In the genomic region with DNA sequence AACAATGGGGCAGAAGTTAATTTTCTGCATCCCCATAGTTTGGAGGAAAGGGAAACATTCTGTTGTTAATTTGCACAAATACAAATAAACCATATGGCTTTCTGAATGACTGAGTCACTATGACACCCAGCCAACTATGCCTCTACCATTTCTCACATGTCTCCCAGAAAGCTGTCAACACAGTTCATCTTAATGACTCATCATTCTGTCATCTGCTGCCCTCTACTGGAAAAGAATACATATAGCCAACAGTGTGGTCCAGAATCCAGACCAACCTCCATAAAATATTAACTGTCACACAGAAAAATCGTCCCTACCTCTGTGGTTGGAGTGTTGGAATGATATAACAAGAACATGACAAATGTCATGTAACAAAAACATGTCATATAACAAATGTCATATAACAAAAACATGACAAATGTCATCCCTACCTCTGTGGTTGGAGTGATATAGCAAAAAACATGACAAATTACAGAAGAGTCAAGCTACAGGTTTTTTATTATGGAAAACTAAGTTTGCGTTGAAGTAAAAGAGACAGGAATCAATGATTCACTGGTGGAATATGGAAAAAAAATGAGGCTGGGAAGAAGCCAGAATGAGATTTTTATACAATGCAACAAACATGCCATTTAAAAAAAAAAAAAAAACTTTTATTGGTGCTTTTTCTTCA, we compare ENCODE assay signal across 8 cellular contexts. TPM values are rescaled to one million over a fixed set of nuclear protein-coding genes. Genes with fewer than 3 reads are reported as not detected.
DNase-seq lines count a peak whose midpoint lies in the region; ATAC-seq and TF ChIP-seq lines count a peak whose summit lies in the region.

No MANE protein-coding gene starts in this region.

- DNase-seq in DMS53 (lab: John Stamatoyannopoulos, UW) (peak; percentile 90), GM19238 (ENCODE audit: insufficient read length, low spot score) (peak; percentile 44), NCI-H2081 (lab: John Stamatoyannopoulos, UW) (peak; percentile 79 to 88), T-helper 17 cell (no peak), fibroblast of lung (ENCODE audit: low read depth in 2 of 2) (peak; percentile 81 to 91), neural progenitor cell (ENCODE audit: low spot score) (peak; percentile 82)
- no peak for DNase-seq in stimulated activated naive CD4-positive, alpha-beta T cell treated with Interleukin-2 at 50 U/mL for 16 hours (lab: John Stamatoyannopoulos, UW)

- H2AFZ ChIP-seq in fibroblast of lung (ENCODE audit: low read length), result no peak overlapping the region
- no peak overlapping the region for H2AFZ ChIP-seq in neural progenitor cell (replicated peaks)

- H3K9me3 ChIP-seq in T-helper 17 cell (ENCODE audit: control insufficient read depth, low read length, poor library complexity, severe bottlenecking) (no peaks in the 10 kb centered on the region), fibroblast of lung (ENCODE audit: control insufficient read depth, insufficient read depth, low read depth, low read length) (no peaks in the 10 kb centered on the region), neural progenitor cell (ENCODE audit: low read depth) (no peaks in the 10 kb centered on the region)

- H3F3A ChIP-seq in neural progenitor cell (ENCODE audit: low read depth), result no peaks in the 10 kb centered on the region

- H3K4me2 ChIP-seq in fibroblast of lung (ENCODE audit: extremely low read depth, insufficient read depth, low read length), result no peak overlapping the region
- H3K4me2 ChIP-seq in neural progenitor cell, result no peak overlapping the region

- H3K36me3 Mint-ChIP-seq in T-helper 17 cell (ENCODE audit: low read depth), result no peaks in the 10 kb centered on the region
- no peaks in the 10 kb centered on the region for H3K36me3 Mint-ChIP-seq in neural progenitor cell

- H3K27ac ChIP-seq in fibroblast of lung (ENCODE audit: insufficient read depth, low read length) (no peak overlapping the region), neural progenitor cell (no peak overlapping the region)

- H4K20me1 ChIP-seq in fibroblast of lung (ENCODE audit: control insufficient read depth, extremely low read depth, insufficient read depth, low read length), result no peaks in the 10 kb centered on the region
- H4K20me1 ChIP-seq in neural progenitor cell (ENCODE audit: low read depth), result no peaks in the 10 kb centered on the region

- H3K27ac Mint-ChIP-seq in T-helper 17 cell (no peak overlapping the region), neural progenitor cell (no peak overlapping the region)

- H3K79me2 ChIP-seq in fibroblast of lung (ENCODE audit: control insufficient read depth, insufficient read depth, low read length) (no peaks in the 10 kb centered on the region), neural progenitor cell (ENCODE audit: low read depth) (no peaks in the 10 kb centered on the region)

- no peak overlapping the region for H3K4me3 ChIP-seq in fibroblast of lung (replicated peaks in 1 of 4; ENCODE audit: control extremely low read depth in 1 of 4, insufficient read depth in 1 of 4, low read depth in 3 of 4, low read length in 4 of 4)
- H3K4me3 ChIP-seq in neural progenitor cell, result no peak overlapping the region

- no peaks in the 10 kb centered on the region for H3K9me3 Mint-ChIP-seq in neural progenitor cell

- no peaks in the 10 kb centered on the region for H3K4me1 ChIP-seq in fibroblast of lung (ENCODE audit: control insufficient read depth, extremely low read depth, insufficient read depth, low read length)
- peaks cover 5% of the 10 kb centered on the region for H3K4me1 ChIP-seq in neural progenitor cell

- TF ChIP-seq CTCF in fibroblast of lung (conservative IDR thresholded peaks at IDR 0.05 in 1 of 2, IDR thresholded peaks at IDR 0.05 in 1 of 2; ENCODE audit: low read depth in 1 of 2, low read length in 2 of 2) (peak; percentile 63 to 68), neural progenitor cell (IDR thresholded peaks at IDR 0.05) (peak; percentile 80)

- H3K9ac ChIP-seq in fibroblast of lung (ENCODE audit: insufficient read depth, low read length), result no peak overlapping the region
- no peak overlapping the region for H3K9ac ChIP-seq in neural progenitor cell

- H3K27me3 Mint-ChIP-seq in T-helper 17 cell, result peaks cover 23% of the 10 kb centered on the region
- peaks cover 2% of the 10 kb centered on the region for H3K27me3 Mint-ChIP-seq in neural progenitor cell (ENCODE audit: insufficient read depth, low read depth)

- no peak overlapping the region for H3K4me3 Mint-ChIP-seq in T-helper 17 cell
- no peak overlapping the region for H3K4me3 Mint-ChIP-seq in neural progenitor cell

- H3K4me1 Mint-ChIP-seq in T-helper 17 cell, result peaks cover 2% of the 10 kb centered on the region
- H3K4me1 Mint-ChIP-seq in neural progenitor cell, result peaks cover 40% of the 10 kb centered on the region

- ATAC-seq in HG03097 (IDR thresholded peaks at IDR 0.05; ENCODE audit: low FRiP score, unreplicated experiment) (peak; percentile 95), T-helper 17 cell (peak; percentile 87)

- H3K27me3 ChIP-seq in fibroblast of lung (ENCODE audit: control insufficient read depth, insufficient read depth, low read length), result no peaks in the 10 kb centered on the region
- H3K27me3 ChIP-seq in neural progenitor cell, result no peaks in the 10 kb centered on the region

- no peaks in the 10 kb centered on the region for H3K36me3 ChIP-seq in fibroblast of lung (ENCODE audit: control insufficient read depth, insufficient read depth, low read length)
- no peaks in the 10 kb centered on the region for H3K36me3 ChIP-seq in neural progenitor cell

RNA-seq across cellular contexts. Expression of a gene that starts 47.7 kb away (rescaled TPM):
- total RNA-seq in T-helper 17 cell (10 to 100 TPM; 22.3 to 27.4 TPM), fibroblast of lung (43.1 and 71.5 TPM in 2 replicates), neural progenitor cell (ENCODE audit: low replicate concordance) (20.7 and 22.0 TPM in 2 replicates)
- 88.5 and 224 TPM in 2 replicates for polyA plus RNA-seq in fibroblast of lung
- 113 and 232 TPM in 2 replicates for polyA plus RNA-seq in fibroblast of lung (2012)
- polyA minus RNA-seq in fibroblast of lung (ENCODE audit: low replicate concordance), result 36.2 and 86.0 TPM in 2 replicates

Comparison
In these comparisons a context has a peak if more than half of its experiments do, and no peak if none do; other contexts are left out.
1. DNase-seq: peak in DMS53 (single experiment), GM19238 (single experiment), NCI-H2081 (2 of 2), fibroblast of lung (2 of 2) and neural progenitor cell (single experiment); none in T-helper 17 cell (0 of 3) and stimulated activated naive CD4-positive, alpha-beta T cell treated with Interleukin-2 at 50 U/mL for 16 hours (single experiment).